14 cellular contexts compared by ENCODE assay signal in the genomic region with DNA sequence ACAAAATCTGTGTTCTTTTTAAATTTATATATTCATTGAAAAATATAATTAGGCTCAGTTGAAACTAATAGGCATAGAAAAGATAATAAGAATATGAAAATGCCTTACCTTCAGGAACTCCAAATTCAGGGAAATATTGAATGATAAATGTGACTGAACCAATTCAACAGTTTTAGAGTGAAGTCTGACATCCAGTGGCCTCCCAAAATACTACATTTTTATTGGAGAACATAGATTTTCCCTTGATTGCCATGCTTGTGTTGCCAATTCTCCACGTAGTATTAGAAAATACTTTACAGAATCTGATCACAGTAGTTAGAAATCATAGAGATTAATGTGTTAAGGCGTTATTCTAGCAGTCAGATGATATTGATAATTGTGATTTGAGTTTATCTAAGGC.
DNase-seq lines count a peak whose midpoint lies in the region; ATAC-seq, FAIRE-seq and TF ChIP-seq lines count a peak whose summit lies in the region.
"Had no signal": no experiment of that assay in that cellular context is flagged by ENCODE, and none has a peak within 500 bp of the region (broad histone marks: within the 10 kb centered on the region; RNA-seq: fewer than 3 reads in every experiment).

No MANE protein-coding gene starts in this region.

- H3K36me3 ChIP-seq in ACC112 (ENCODE audit: insufficient read depth, low read length), result no peaks in the 10 kb centered on the region
- H3K36me3 ChIP-seq in SK-N-SH (replicated peaks in 1 of 2; ENCODE audit: control insufficient read depth in 1 of 2, insufficient read depth in 2 of 2, low read length in 1 of 2), result no peaks in the 10 kb centered on the region

- no peak overlapping the region for H3K27ac Mint-ChIP-seq in HFFc6
- H3K27ac Mint-ChIP-seq: CD14-positive monocyte, T-helper 17 cell had no signal

- H3K4me3 ChIP-seq in ACC112 (ENCODE audit: low read depth, low read length) (no peak overlapping the region), SK-N-SH (ENCODE audit: low read depth in 2 of 2, low read length in 1 of 2) (no peak overlapping the region)

- CTCF ChIA-PET in SK-N-SH (lab: Yijun Ruan, JAX), result interaction anchor here (1.9 to 2.3 kb wide), 3 partner anchors 92 to 1427 kb away, joined by 4 to 14 read pairs (median 12); no protein-coding TSS in a partner anchor

- no peaks in the 10 kb centered on the region for H3K9me2 ChIP-seq in SK-N-SH

- peak; percentile 74 for FAIRE-seq in frontal cortex (lab: Jason Lieb, UNC)

- peak; percentile 92 for TF ChIP-seq RAD21 in SK-N-SH (IDR thresholded peaks at IDR 0.05; ENCODE audit: low read length)

- H3K27me3 Mint-ChIP-seq in HFFc6 (ENCODE audit: insufficient read depth), result no peaks in the 10 kb centered on the region; the same call in 1 of the 2 replicates

- no peak overlapping the region for H3K4me2 ChIP-seq in SK-N-SH

- H3K27me3 ChIP-seq in ACC112 (ENCODE audit: insufficient read depth, low read length) (peaks cover 3% of the 10 kb centered on the region; the same call in 1 of the 2 replicates), SK-N-SH (ENCODE audit: insufficient read depth) (no peaks in the 10 kb centered on the region)

- H3K4me3 Mint-ChIP-seq in HFFc6, result no peak overlapping the region
- H3K4me3 Mint-ChIP-seq: CD14-positive monocyte, T-helper 17 cell had no signal

- peak; percentile 68 for TF ChIP-seq CTCF in HFFc6 (IDR thresholded peaks at IDR 0.05)
- TF ChIP-seq CTCF in SK-N-SH (IDR thresholded peaks at IDR 0.05), result peak; percentile 69

- POLR2A ChIA-PET in SK-N-SH (lab: Yijun Ruan, JAX), result no interaction called here

- no peak for DNase-seq in HFFc6
- DNase-seq in SK-N-SH, result no peak
- no peak for DNase-seq in frontal cortex (ENCODE audit: low spot score in 2 of 2)
- DNase-seq in T1000 (lab: John Stamatoyannopoulos, UW), result no peak
- DNase-seq in dedifferentiated amniotic fluid mesenchymal stem cell (ENCODE audit: extremely low spot score), result no peak
- DNase-seq: activated CD8-positive, alpha-beta memory T cell treated with anti-CD3 and anti-CD28 coated beads, Interleukin-2, amount 50 U/mL, for 4 hours; cerebellar nuclear complex; NCI-H2081 treated with DMSO at 0.1 percent for 48 hours; occipital lobe; T-helper 17 cell had no signal

- 26% methylated on average over 2 of the region's 2 CpGs for WGBS in SK-N-SH (ENCODE audit: low lambda C conversion rate)

- H3K4me1 ChIP-seq in ACC112 (ENCODE audit: control insufficient read depth, insufficient read depth, low read length, unreplicated experiment), result no peaks in the 10 kb centered on the region
- peaks cover 0 to 23% of the 10 kb centered on the region in 2 experiments; a peak in 2 of 4 replicates for H3K4me1 ChIP-seq in SK-N-SH (ENCODE audit: control insufficient read depth in 1 of 2, insufficient read depth in 2 of 2, low read depth in 1 of 2, low read length in 1 of 2)

- H3K9me3 ChIP-seq in SK-N-SH, result no peaks in the 10 kb centered on the region

- H3K9me3 Mint-ChIP-seq in HFFc6, result no peaks in the 10 kb centered on the region
- H3K9me3 Mint-ChIP-seq: CD14-positive monocyte had no signal

- no peaks in the 10 kb centered on the region for H3K79me2 ChIP-seq in ACC112 (ENCODE audit: control insufficient read depth, insufficient read depth, low read length, unreplicated experiment)
- H3K79me2 ChIP-seq in SK-N-SH (ENCODE audit: insufficient read depth), result no peaks in the 10 kb centered on the region

- H3K27ac ChIP-seq in ACC112 (ENCODE audit: low read depth, low read length) (no peak overlapping the region), SK-N-SH (ENCODE audit: low read depth in 2 of 2, low read length in 1 of 2) (peak overlapping the region in 1 of 2 experiments; percentile 81; a peak in 1 of 4 replicates)

- no peak for ATAC-seq in GM21367 (IDR thresholded peaks at IDR 0.05; ENCODE audit: unreplicated experiment)
- no peak for ATAC-seq in GM18867 (IDR thresholded peaks at IDR 0.05; ENCODE audit: unreplicated experiment)
- ATAC-seq: T-helper 17 cell had no signal

- no peaks in the 10 kb centered on the region for H3K36me3 Mint-ChIP-seq in HFFc6 (ENCODE audit: low read depth)
- H3K36me3 Mint-ChIP-seq: CD14-positive monocyte had no signal

- TF ChIP-seq EP300 in SK-N-SH (IDR thresholded peaks at IDR 0.05; ENCODE audit: borderline replicate concordance in 1 of 2, low read depth in 1 of 2, low read length in 1 of 2), result no peak

- H2AFZ ChIP-seq in ACC112 (ENCODE audit: low read length, unreplicated experiment), result peak overlapping the region; percentile 49
- no peak overlapping the region for H2AFZ ChIP-seq in SK-N-SH (ENCODE audit: low read depth)

- H3K9ac ChIP-seq in SK-N-SH, result no peak overlapping the region

- H3K4me1 Mint-ChIP-seq in HFFc6 (ENCODE audit: low read depth), result peaks cover 6% of the 10 kb centered on the region; the same call in 1 of the 2 replicates
- H3K4me1 Mint-ChIP-seq: CD14-positive monocyte had no signal

- no peaks in the 10 kb centered on the region for H3F3A ChIP-seq in SK-N-SH (replicated peaks; ENCODE audit: insufficient read depth)

- H4K20me1 ChIP-seq in SK-N-SH (ENCODE audit: insufficient read depth), result no peaks in the 10 kb centered on the region

TF ChIP-seq in SK-N-SH, 30 proteins besides CTCF, POLR2A, EP300 and RAD21:
- TF ChIP-seq SMC3 (IDR thresholded peaks at IDR 0.05; ENCODE audit: low read depth, low read length) (peak; percentile 71), IRF3 (IDR thresholded peaks at IDR 0.05; ENCODE audit: low read depth, low read length) (no peak)
